In genomic region chr15:95868450-95868849, GRCh38 we compare ENCODE assay signal across 19 cellular contexts.
DNase-seq lines count a peak whose midpoint lies in the region; ATAC-seq and FAIRE-seq lines count a peak whose summit lies in the region.
"Had no signal": no experiment of that assay in that cellular context is flagged by ENCODE, and none has a peak within 500 bp of the region (broad histone marks: within the 10 kb centered on the region; RNA-seq: fewer than 3 reads in every experiment).

No MANE protein-coding gene starts in this region.

- ATAC-seq in stimulated activated naive CD8-positive, alpha-beta T cell treated with anti-CD3 and anti-CD28 coated beads, Interleukin-15, Interleukin-2, amounts not matched to agents 100 U/mL and 50 U/mL, for 24 hours, result no peak
- ATAC-seq in HG02852 (IDR thresholded peaks at IDR 0.05; ENCODE audit: unreplicated experiment), result no peak

- no peak overlapping the region for H3K27ac ChIP-seq in small intestine (ENCODE audit: low read depth in 1 of 2, low read length in 1 of 2)
- H3K27ac ChIP-seq: C4-2B had no signal

- FAIRE-seq in small intestine (lab: Jason Lieb, UNC), result no peak
- FAIRE-seq: H54 had no signal

- no peaks in the 10 kb centered on the region for H3K27me3 ChIP-seq in small intestine (ENCODE audit: control insufficient read depth in 2 of 2, insufficient read depth in 2 of 2, low read length in 2 of 2)

- peaks cover 6 to 18% (median 15%) of the 10 kb centered on the region in 3 donors for H3K27me3 Mint-ChIP-seq in immature natural killer cell (ENCODE audit: low read depth in 3 of 3)

- no peaks in the 10 kb centered on the region for H3K4me1 ChIP-seq in small intestine (ENCODE audit: control insufficient read depth in 2 of 2, insufficient read depth in 1 of 2, low read depth in 1 of 2, low read length in 1 of 2)

- H3K27ac Mint-ChIP-seq in immature natural killer cell, result peak overlapping the region; percentile 83 to 94 (median 90)

- no peak overlapping the region for H3K4me3 ChIP-seq in small intestine (ENCODE audit: low read depth in 1 of 2, low read length in 2 of 2)

- DNase-seq in activated gamma-delta T cell treated with Interleukin-2 at 50 U/mL for 16 hours (peak; percentile 32), activated gamma-delta T cell (lab: John Stamatoyannopoulos, UW) (no peak), H4 (ENCODE audit: low spot score) (peak; percentile 22), immature natural killer cell (peak; percentile 48 to 61 (median 56)), small intestine (peak; percentile 35), NCI-H748 (lab: John Stamatoyannopoulos, UW; ENCODE audit: unreplicated experiment) (no peak)
- no peak for DNase-seq in stimulated activated naive CD8-positive, alpha-beta T cell treated with anti-CD3 and anti-CD28 coated beads, Interleukin-15, Interleukin-2, amounts not matched to agents 100 U/mL and 50 U/mL, for 24 hours
- DNase-seq: COR-L47; IMR-90; NCI-H1930; NCI-H2171; NCI-H446; NCI-H69; NK-92 treated with Interleukin-12 subunit alpha and Interleukin-12 subunit beta, amount 100 ng/mL, for 24 hours; OCI-M1; SHP77 treated with DMSO at 0.1 percent for 48 hours had no signal

- H3K36me3 ChIP-seq in small intestine (ENCODE audit: control insufficient read depth in 2 of 2, insufficient read depth in 2 of 2, low read length in 2 of 2), result no peaks in the 10 kb centered on the region

- H3K36me3 Mint-ChIP-seq in immature natural killer cell, result no peaks in the 10 kb centered on the region

- no peaks in the 10 kb centered on the region for H3K9me3 ChIP-seq in small intestine (ENCODE audit: control insufficient read depth, low read depth)

- 50 to 64% (median 53%) methylated on average over 5 of the region's 5 CpGs for WGBS in small intestine, 3 donors

- H3K4me3 Mint-ChIP-seq in immature natural killer cell, result peak overlapping the region; percentile 26 to 81 (median 73)

- H3K4me1 Mint-ChIP-seq in immature natural killer cell, result peaks cover 95 to 100% of the 10 kb centered on the region in 2 donors

- no peaks in the 10 kb centered on the region for H3K9me3 Mint-ChIP-seq in immature natural killer cell

Comparison
In these comparisons a context has a peak if more than half of its experiments do, and no peak if none do; other contexts are left out.
1. DNase-seq: peak in activated gamma-delta T cell treated with Interleukin-2 at 50 U/mL for 16 hours (single experiment), H4 (single experiment), immature natural killer cell (3 of 3) and small intestine (single experiment); none in activated gamma-delta T cell (single experiment), stimulated activated naive CD8-positive, alpha-beta T cell treated with anti-CD3 and anti-CD28 coated beads, Interleukin-15, Interleukin-2, amounts not matched to agents 100 U/mL and 50 U/mL, for 24 hours (single experiment) and NCI-H748 (single experiment).